ENCODE assay signal across 8 cellular contexts in the genomic region with DNA sequence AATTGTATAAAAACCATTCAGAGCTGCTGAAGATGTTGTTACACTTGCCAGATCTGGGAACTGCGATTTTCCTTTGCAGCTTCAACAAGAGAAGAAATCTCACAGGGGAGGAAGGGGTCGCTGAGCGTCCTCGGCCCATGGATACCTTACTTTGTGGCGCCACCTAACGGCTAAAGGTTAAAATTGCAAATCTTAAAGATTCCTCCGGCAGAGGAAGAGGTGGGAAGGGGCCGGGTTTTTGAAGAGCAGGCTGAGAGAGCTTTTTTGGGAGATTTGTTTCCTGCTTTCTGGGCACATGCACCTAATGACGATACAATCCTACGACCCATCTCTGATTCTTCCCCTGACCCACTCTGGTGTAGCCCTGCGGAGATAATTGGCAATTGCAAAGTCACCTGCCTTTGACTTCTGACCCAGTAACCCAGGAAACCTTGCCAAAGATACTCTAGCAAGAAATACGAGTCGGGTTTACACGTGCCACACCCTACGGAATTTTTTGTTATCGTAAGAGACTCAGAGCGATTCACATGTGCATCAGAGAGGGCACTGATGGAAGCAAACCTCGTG. TPM values are rescaled to one million over a fixed set of nuclear protein-coding genes. Genes with fewer than 3 reads are reported as not detected.
DNase-seq lines count a peak whose midpoint lies in the region; ATAC-seq and TF ChIP-seq lines count a peak whose summit lies in the region.

No MANE protein-coding gene starts in this region.

- H3K18ac ChIP-seq in mesendoderm (ENCODE audit: low read length): no peak overlapping the region

- H3K27me3 ChIP-seq in HUES6 (ENCODE audit: control insufficient read depth, insufficient read depth, low read length): peaks cover 27% of the 10 kb centered on the region
- no peaks in the 10 kb centered on the region for H3K27me3 ChIP-seq in mesendoderm (ENCODE audit: insufficient read depth, low read length, poor library complexity)

- H3K56ac ChIP-seq in mesendoderm (ENCODE audit: low read length): peak overlapping the region; percentile 44

- H3K9ac ChIP-seq in HUES6 (ENCODE audit: low read length) (no peak overlapping the region), mesendoderm (ENCODE audit: low read length) (peak overlapping the region; percentile 17)

- DNase-seq in DMS53 treated with DMSO at 0.1 percent for 48 hours (lab: John Stamatoyannopoulos, UW; ENCODE audit: unreplicated experiment) (peak; percentile 39), SHP77 (lab: John Stamatoyannopoulos, UW) (peak; percentile 59 to 65), choroid plexus epithelial cell (ENCODE audit: low read depth) (peak; percentile 28), mesendoderm (peak; percentile 82)

- no peak overlapping the region for H4K5ac ChIP-seq in mesendoderm (ENCODE audit: low read length)

- no peaks in the 10 kb centered on the region for H3K36me3 ChIP-seq in HUES6 (ENCODE audit: control insufficient read depth, insufficient read depth, low read length)
- no peaks in the 10 kb centered on the region for H3K36me3 ChIP-seq in mesendoderm (ENCODE audit: control insufficient read depth, insufficient read depth, low read length)

- no peaks in the 10 kb centered on the region for H3K79me1 ChIP-seq in mesendoderm (ENCODE audit: low read length)

- no peak overlapping the region for H4K8ac ChIP-seq in mesendoderm (ENCODE audit: low read depth, low read length)

- ATAC-seq in HG03469 (IDR thresholded peaks at IDR 0.05; ENCODE audit: unreplicated experiment): no peak
- ATAC-seq in GM19467 (IDR thresholded peaks at IDR 0.05; ENCODE audit: unreplicated experiment): no peak
- no peak for ATAC-seq in HG02852 (IDR thresholded peaks at IDR 0.05; ENCODE audit: unreplicated experiment)

- peak overlapping the region; percentile 35 for H3K4me3 ChIP-seq in HUES6 (ENCODE audit: low read depth, low read length)
- H3K4me3 ChIP-seq in choroid plexus epithelial cell (ENCODE audit: low read depth, low read length): no peak overlapping the region
- no peak overlapping the region for H3K4me3 ChIP-seq in mesendoderm (ENCODE audit: low read length)

- no peak overlapping the region for H2BK15ac ChIP-seq in mesendoderm (replicated peaks; ENCODE audit: low read depth)

- H3K79me2 ChIP-seq in mesendoderm (ENCODE audit: control insufficient read depth, insufficient read depth, low read length): no peaks in the 10 kb centered on the region

- no peak overlapping the region for H3K4ac ChIP-seq in mesendoderm (ENCODE audit: low read depth, low read length)

- no CpG with 5 or more reads among the region's 18 CpGs for WGBS in mesendoderm (ENCODE audit: extremely low coverage, insufficient coverage, low lambda C conversion rate)

- H2BK120ac ChIP-seq in mesendoderm (ENCODE audit: low read depth, low read length): no peak overlapping the region

- H3K9me3 ChIP-seq in HUES6 (ENCODE audit: control insufficient read depth, insufficient read depth, low read depth, low read length): no peaks in the 10 kb centered on the region

- H3K27ac ChIP-seq in HUES6 (ENCODE audit: low read depth, low read length) (no peak overlapping the region), mesendoderm (ENCODE audit: low read depth, low read length) (no peak overlapping the region)

- peak; percentile 67 for TF ChIP-seq CTCF in choroid plexus epithelial cell (conservative IDR thresholded peaks at IDR 0.05; ENCODE audit: low read depth, low read length)

- peak overlapping the region; percentile 39 for H3K4me2 ChIP-seq in mesendoderm (ENCODE audit: low read length)

- no peak overlapping the region for H2BK5ac ChIP-seq in mesendoderm (ENCODE audit: low read length)

- H2AK5ac ChIP-seq in mesendoderm (ENCODE audit: low read length): no peak overlapping the region

- H3K4me1 ChIP-seq in HUES6 (ENCODE audit: control insufficient read depth, insufficient read depth, low read length) (peaks cover 25% of the 10 kb centered on the region; the same call in 1 of the 2 replicates), mesendoderm (ENCODE audit: control insufficient read depth, low read depth, low read length) (peaks cover 3% of the 10 kb centered on the region)

- H3K23ac ChIP-seq in mesendoderm (ENCODE audit: low read length): no peak overlapping the region

RNA-seq across cellular contexts. Expression of a gene that starts 55.4 kb away (rescaled TPM):
- polyA plus RNA-seq in mesendoderm (2013, experiment 1 of 2): 3.0 TPM
- 2.8 TPM for polyA plus RNA-seq in mesendoderm (2013, experiment 2 of 2)

Comparison
In these comparisons a context has a peak if more than half of its experiments do, and no peak if none do; other contexts are left out.
1. DNase-seq: peak in every context shown above with its lines; median percentile 82 in mesendoderm; 62 in SHP77; 39 in DMS53 treated with DMSO at 0.1 percent for 48 hours; 28 in choroid plexus epithelial cell.